7 cellular contexts compared by ENCODE assay signal in genomic region chr16:66631558-66631957, GRCh38. TPM values are rescaled to one million over a fixed set of nuclear protein-coding genes. Genes with fewer than 3 reads are reported as not detected.
"Had no signal": no experiment of that assay in that cellular context is flagged by ENCODE, and none has a peak within 500 bp of the region (broad histone marks: within the 10 kb centered on the region; RNA-seq: fewer than 3 reads in every experiment).

No MANE protein-coding gene starts in this region.

RNA-seq across cellular contexts. Expression of gene CMTM2, which starts 52.3 kb away (rescaled TPM):
- total RNA-seq: PC-3, PC-9, Peyer's patch, RPMI7951, SJSA1, SK-MEL-5 had no signal
- polyA plus RNA-seq: SK-N-SH had no signal
